17 cellular contexts compared by ENCODE assay signal in the genomic region with DNA sequence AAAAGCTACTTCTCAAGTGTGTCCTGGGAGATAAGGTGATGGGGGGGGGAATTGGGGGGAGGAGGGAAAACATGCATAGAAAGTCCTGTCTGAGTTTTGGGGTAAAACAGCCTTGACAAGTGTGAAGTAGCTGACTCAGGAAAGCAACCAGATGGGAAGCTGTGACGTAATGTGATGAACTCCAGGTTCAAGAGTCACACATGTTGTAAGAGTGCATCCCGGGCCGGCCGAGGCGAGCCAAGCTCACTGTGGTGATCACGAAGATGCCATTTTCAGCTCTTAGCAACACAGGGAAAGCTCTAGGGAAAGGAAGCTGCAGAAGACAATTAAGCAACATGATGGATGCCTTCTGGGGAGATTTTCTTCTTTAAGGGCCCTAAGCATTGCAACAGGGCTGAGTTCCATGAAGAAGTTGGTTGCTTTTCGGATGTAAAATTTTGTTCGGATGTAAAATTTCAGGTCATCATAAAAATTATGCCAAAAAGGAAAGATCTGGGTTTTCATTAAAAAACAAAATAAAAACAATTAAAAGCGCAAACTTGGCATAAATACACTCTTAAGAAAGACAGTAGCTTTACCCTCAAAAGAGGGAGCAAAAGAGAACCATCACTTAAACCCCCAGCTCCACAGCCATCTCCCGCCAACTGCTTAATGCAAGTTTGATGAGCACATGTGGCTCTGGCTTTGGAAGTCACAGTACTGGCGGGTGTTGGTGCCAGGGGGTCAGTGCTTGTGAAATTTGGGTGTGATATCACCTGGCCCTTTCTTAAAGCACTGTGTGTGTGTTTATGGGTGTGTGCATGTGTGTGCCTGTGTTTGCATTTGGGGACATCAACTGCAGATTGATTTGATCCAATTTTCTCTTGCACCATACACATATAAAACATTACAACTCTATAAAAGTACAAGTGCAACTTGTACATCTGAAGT. TPM values are rescaled to one million over a fixed set of nuclear protein-coding genes. Genes with fewer than 3 reads are reported as not detected.
DNase-seq lines count a peak whose midpoint lies in the region; ATAC-seq, FAIRE-seq and TF ChIP-seq lines count a peak whose summit lies in the region.
"Had no signal": no experiment of that assay in that cellular context is flagged by ENCODE, and none has a peak within 500 bp of the region (broad histone marks: within the 10 kb centered on the region; RNA-seq: fewer than 3 reads in every experiment).

No MANE protein-coding gene starts in this region.

- CTCF ChIA-PET in K562 (lab: Yijun Ruan, JAX; ENCODE audit: low intra/inter-chr PET ratio), result no interaction called here

- ATAC-seq in K562 (no peak), GM18511 (IDR thresholded peaks at IDR 0.05; ENCODE audit: unreplicated experiment) (no peak)
- ATAC-seq: heart left ventricle; naive thymus-derived CD8-positive, alpha-beta T cell had no signal

- TF ChIP-seq POLR2A in K562 (conservative IDR thresholded peaks at IDR 0.05), result no peak

- H3K9me3 ChIP-seq in K562 (replicated peaks; ENCODE audit: control insufficient read depth, insufficient read depth, low read depth, low read length), result no peaks in the 10 kb centered on the region
- H3K9me3 ChIP-seq in liver (ENCODE audit: control insufficient read depth in 4 of 4, low read length in 3 of 4), result no peaks in the 10 kb centered on the region
- H3K9me3 ChIP-seq: BLaER1 treated with 17β-estradiol and CSF1 and Interleukin-3, amounts not matched to agents 10 nM and 100 nM; heart left ventricle; stomach had no signal

- POLR2A ChIA-PET in K562 (lab: Yijun Ruan, JAX), result interaction anchor here (0.6 to 1.8 kb wide), 8 partner anchors 8 to 240 kb away, joined by 3 to 5 read pairs (median 3); no protein-coding TSS in a partner anchor

- WGBS in K562 (ENCODE audit: insufficient coverage, low coverage, missing lambda C conversion rate), result 92% methylated on average over 11 of the region's 11 CpGs
- 60% methylated on average over 11 of the region's 11 CpGs for WGBS in liver

- H3K9me1 ChIP-seq in K562 (ENCODE audit: control insufficient read depth, insufficient read depth, low read length), result no peaks in the 10 kb centered on the region

- H3K4me1 ChIP-seq in K562 (replicated peaks in 1 of 2; ENCODE audit: control insufficient read depth in 2 of 2, insufficient read depth in 2 of 2, low read length in 2 of 2), result peaks cover 6 to 26% of the 10 kb centered on the region in 2 experiments
- peaks cover 0 to 21% (median 13%) of the 10 kb centered on the region in 4 donors for H3K4me1 ChIP-seq in liver (ENCODE audit: control insufficient read depth in 4 of 4, insufficient read depth in 4 of 4, low read length in 3 of 4)

- H4K20me1 ChIP-seq in K562 (replicated peaks; ENCODE audit: control insufficient read depth, insufficient read depth, low read length), result no peaks in the 10 kb centered on the region

- intact Hi-C loops in K562 (cut with micrococcal nuclease), result no loop called here

- no peak for TF ChIP-seq CTCF in K562 (IDR thresholded peaks at IDR 0.05 in 2 of 3, conservative IDR thresholded peaks at IDR 0.05 in 1 of 3; ENCODE audit: insufficient read depth in 2 of 3, low read depth in 1 of 3, low read length in 3 of 3)
- no peak for TF ChIP-seq CTCF in liver (IDR thresholded peaks at IDR 0.05; ENCODE audit: low read depth, low read length, missing input control)

- no peak overlapping the region for H3K27ac ChIP-seq in K562 (ENCODE audit: extremely low read depth, low read depth, low read length)
- H3K27ac ChIP-seq in liver (ENCODE audit: low read depth in 1 of 2, low read length in 2 of 2), result no peak overlapping the region
- H3K27ac ChIP-seq: heart left ventricle had no signal

- H3K27me3 ChIP-seq in K562 (ENCODE audit: control insufficient read depth in 2 of 2, insufficient read depth in 2 of 2, low read length in 2 of 2) (no peaks in the 10 kb centered on the region), liver (ENCODE audit: control insufficient read depth in 4 of 4, insufficient read depth in 4 of 4, low read length in 3 of 4) (no peaks in the 10 kb centered on the region)
- H3K27me3 ChIP-seq: BLaER1 treated with 17β-estradiol and CSF1 and Interleukin-3, amounts not matched to agents 10 nM and 100 nM; heart left ventricle; stomach had no signal

- TF ChIP-seq EP300 in K562 (IDR thresholded peaks at IDR 0.05; ENCODE audit: low read length), result no peak

- H3K36me3 ChIP-seq in K562 (ENCODE audit: control insufficient read depth, insufficient read depth, low read length) (peaks cover 77% of the 10 kb centered on the region), liver (ENCODE audit: control insufficient read depth in 4 of 4, insufficient read depth in 3 of 4, low read depth in 1 of 4, low read length in 3 of 4) (peaks cover 3 to 21% (median 12%) of the 10 kb centered on the region in 4 donors)

- peaks cover 64% of the 10 kb centered on the region for H3K79me2 ChIP-seq in K562 (ENCODE audit: control insufficient read depth, insufficient read depth, low read length)

- no TSS peak for BruUV-seq in K562 (replicated peaks; lab: Mats Ljungman, UMichigan)

- in situ Hi-C loops in K562 (cut with MboI), result no loop called here

- no peak overlapping the region for H2AFZ ChIP-seq in K562 (ENCODE audit: low read depth, low read length)

- no peak overlapping the region for H3K4me2 ChIP-seq in K562 (ENCODE audit: insufficient read depth, low read length)

- TF ChIP-seq RAD21 in K562 (CRISPR knock-in tag; conservative IDR thresholded peaks at IDR 0.05 in 1 of 2, IDR thresholded peaks at IDR 0.05 in 1 of 2), result no peak
- no peak for TF ChIP-seq RAD21 in liver (IDR thresholded peaks at IDR 0.05)

- FAIRE-seq in K562 (lab: Jason Lieb, UNC), result no peak

- H3K9ac ChIP-seq in K562 (ENCODE audit: insufficient read depth in 1 of 2, low read depth in 2 of 2, low read length in 2 of 2), result no peak overlapping the region
- no peak overlapping the region for H3K9ac ChIP-seq in liver (ENCODE audit: low read depth in 1 of 2, low read length in 2 of 2)
- H3K9ac ChIP-seq: BLaER1 treated with 17β-estradiol and CSF1 and Interleukin-3, amounts not matched to agents 10 nM and 100 nM had no signal

- H3K4me3 ChIP-seq in K562, result no peak overlapping the region
- no peak overlapping the region for H3K4me3 ChIP-seq in liver (ENCODE audit: low read depth in 1 of 3, low read length in 3 of 3)
- H3K4me3 ChIP-seq: BLaER1 treated with 17β-estradiol and CSF1 and Interleukin-3, amounts not matched to agents 10 nM and 100 nM; heart left ventricle; stomach had no signal

- DNase-seq in AG20443 (ENCODE audit: low spot score) (peak; percentile 56), HS-5 (ENCODE audit: low read depth) (peak; percentile 25), K562 (ENCODE audit: extremely low read depth in 1 of 4, low spot score in 3 of 4) (peak in 1 of 4 experiments; percentile 29), NCI-H446 treated with DMSO at 0.1 percent for 48 hours (lab: John Stamatoyannopoulos, UW) (no peak), NCI-H2029 (lab: John Stamatoyannopoulos, UW) (no peak), cerebellum (ENCODE audit: low spot score) (no peak)
- DNase-seq: activated effector memory CD4-positive, alpha-beta T cell treated with anti-CD3 and anti-CD28 coated beads, Interleukin-2, amount 50 U/mL, for 16 hours; EL; GOT3; heart left ventricle; naive thymus-derived CD8-positive, alpha-beta T cell; NCI-H2171; stomach; T-helper 2 cell had no signal

TF ChIP-seq in K562, 482 proteins besides CTCF, POLR2A, EP300 and RAD21 (continues in another document):
- no peak for TF ChIP-seq WHSC1 (IDR thresholded peaks at IDR 0.05; ENCODE audit: low read length)
- TF ChIP-seq, protein P1, sequence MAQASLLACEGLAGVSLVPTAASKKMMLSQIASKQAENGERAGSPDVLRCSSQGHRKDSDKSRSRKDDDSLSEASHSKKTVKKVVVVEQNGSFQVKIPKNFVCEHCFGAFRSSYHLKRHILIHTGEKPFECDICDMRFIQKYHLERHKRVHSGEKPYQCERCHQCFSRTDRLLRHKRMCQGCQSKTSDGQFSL (CRISPR knock-in tag; IDR thresholded peaks at IDR 0.05), result no peak
- TF ChIP-seq, protein P1 (tag; IDR thresholded peaks at IDR 0.05), result peak in 1 of 2 experiments; percentile 50; a peak in 1 of 4 replicates
- peak; percentile 59 for TF ChIP-seq ZNF316 (IDR thresholded peaks at IDR 0.05)

RNA-seq across cellular contexts. Expression of a gene that starts 19.1 kb away (rescaled TPM):
- total RNA-seq in K562 (2011; cell fraction: chromatin; rRNA removed; ENCODE audit: low replicate concordance), result 9.0 and 18.6 TPM in 2 replicates
- 8.2 and 9.5 TPM in 2 replicates for total RNA-seq in K562 (2011; cell fraction: nucleolus; rRNA removed)
- 17.8 and 37.0 TPM in 2 replicates for total RNA-seq in K562 (2011; cell fraction: nucleoplasm; rRNA removed)
- total RNA-seq in K562 (2014; rRNA removed) (5.3 and 5.9 TPM in 2 replicates), K562 (2014; rRNA removed; fragmentation: Illumina TruSeq; extraction: Trizol) (5.7 and 6.1 TPM in 2 replicates), K562 (2015; rRNA removed; fragmentation: Illumina TruSeq; extraction: Trizol) (6.5 and 7.1 TPM in 2 replicates), K562 (2021) (11.3 and 11.6 TPM in 2 replicates), liver (10 to 100 TPM in 1 of 2 donors, 1 to 10 TPM in 1; 5.8 to 13.3 TPM), cerebellum (5.8 TPM)
- polyA plus RNA-seq in K562 (2011; rRNA removed) (5.9 and 6.6 TPM in 2 replicates), K562 (2014; fragmentation: Illumina TruSeq; extraction: Trizol) (9.4 and 12.5 TPM in 2 replicates), K562 (2014; fragmentation: Nextera tagmentation; extraction: Ambion mirVana) (1 to 10 TPM; 3.0 to 3.4 TPM), K562 (2014; rRNA removed) (6.3 and 7.5 TPM in 2 replicates), liver (1 to 10 TPM; 5.1 to 7.1 TPM)
- polyA plus RNA-seq in K562 (2011; cell fraction: cytosol; rRNA removed), result 6.1 and 8.2 TPM in 2 replicates
- 5.4 and 7.0 TPM in 2 replicates for polyA plus RNA-seq in K562 (2011; cell fraction: nucleus; rRNA removed)
- polyA plus RNA-seq in K562 (2012), result 10.7 and 11.1 TPM in 2 replicates
- 11.4 and 12.5 TPM in 2 replicates for polyA minus RNA-seq in K562 (2011; rRNA and poly(A)+ RNA removed)
- 5.9 and 8.6 TPM in 2 replicates for polyA minus RNA-seq in K562 (2011; cell fraction: cytosol; rRNA and poly(A)+ RNA removed)
- 7.7 and 10.0 TPM in 2 replicates for polyA minus RNA-seq in K562 (2011; cell fraction: nucleus; rRNA and poly(A)+ RNA removed)

Comparison
In these comparisons a context has a peak if more than half of its experiments do, and no peak if none do; other contexts are left out.
1. DNase-seq: peak in AG20443 (single experiment) and HS-5 (single experiment); none in NCI-H446 treated with DMSO at 0.1 percent for 48 hours (single experiment), NCI-H2029 (single experiment) and cerebellum (single experiment).